In the genomic region with DNA sequence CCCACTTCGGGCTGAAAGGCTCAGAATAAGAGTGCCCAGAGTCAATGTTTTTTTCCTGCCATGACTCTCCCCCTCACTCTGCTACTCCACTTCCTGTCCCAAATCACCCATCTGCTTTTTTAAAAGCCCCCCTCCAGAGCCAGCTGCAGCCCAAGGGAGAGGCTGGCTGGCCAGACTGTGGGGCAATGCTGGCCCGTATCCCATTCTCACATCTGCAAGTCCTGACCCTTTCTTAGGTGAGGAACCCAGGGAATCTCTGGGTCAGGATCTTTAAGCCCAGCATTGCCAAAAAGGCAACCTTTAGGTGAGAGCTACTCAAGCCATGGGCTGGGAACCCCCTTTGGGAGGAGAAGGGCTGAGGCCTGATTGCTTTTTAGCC, we compare ENCODE assay signal across 1 cellular context.
TF ChIP-seq lines count a peak whose summit lies in the region.

No MANE protein-coding gene starts in this region.

TF ChIP-seq in H1, 55 proteins besides CTCF, POLR2A, EP300 and RAD21:
- TF ChIP-seq GABPA (IDR thresholded peaks at IDR 0.05; ENCODE audit: borderline replicate concordance, insufficient read depth, low read length) (no peak), CHD2 (IDR thresholded peaks at IDR 0.05; ENCODE audit: low read length) (no peak), CBX5 (IDR thresholded peaks at IDR 0.05; ENCODE audit: low read depth, low read length) (no peak), NRF1 (IDR thresholded peaks at IDR 0.05; ENCODE audit: low read depth, low read length) (no peak), JUN (IDR thresholded peaks at IDR 0.05; ENCODE audit: low read depth, low read length) (no peak), SIX5 (IDR thresholded peaks at IDR 0.05; ENCODE audit: low read depth, low read length) (no peak), TBP (IDR thresholded peaks at IDR 0.05; ENCODE audit: low read depth, low read length) (no peak), SIRT6 (IDR thresholded peaks at IDR 0.05; ENCODE audit: low read length) (no peak), RFX5 (IDR thresholded peaks at IDR 0.05; ENCODE audit: borderline replicate concordance, low read depth, low read length) (no peak), POLR2AphosphoS5 (IDR thresholded peaks at IDR 0.05; ENCODE audit: low read depth, low read length) (no peak), EGR1 (IDR thresholded peaks at IDR 0.05; ENCODE audit: borderline replicate concordance, low read depth, low read length) (no peak), TEAD4 (IDR thresholded peaks at IDR 0.05; ENCODE audit: low read depth, low read length) (no peak), JUND (IDR thresholded peaks at IDR 0.05; ENCODE audit: low read length) (no peak), NANOG (IDR thresholded peaks at IDR 0.05; ENCODE audit: insufficient read depth, low read depth, low read length, poor library complexity, severe bottlenecking) (no peak), RNF2 (IDR thresholded peaks at IDR 0.05; ENCODE audit: borderline replicate concordance, low read depth, low read length, missing control alignments, poor library complexity, severe bottlenecking) (no peak), CREB1 (IDR thresholded peaks at IDR 0.05) (no peak), EZH2 (IDR thresholded peaks at IDR 0.05; ENCODE audit: low read depth, low read length, severe bottlenecking) (no peak)
- TF ChIP-seq, protein P1, sequence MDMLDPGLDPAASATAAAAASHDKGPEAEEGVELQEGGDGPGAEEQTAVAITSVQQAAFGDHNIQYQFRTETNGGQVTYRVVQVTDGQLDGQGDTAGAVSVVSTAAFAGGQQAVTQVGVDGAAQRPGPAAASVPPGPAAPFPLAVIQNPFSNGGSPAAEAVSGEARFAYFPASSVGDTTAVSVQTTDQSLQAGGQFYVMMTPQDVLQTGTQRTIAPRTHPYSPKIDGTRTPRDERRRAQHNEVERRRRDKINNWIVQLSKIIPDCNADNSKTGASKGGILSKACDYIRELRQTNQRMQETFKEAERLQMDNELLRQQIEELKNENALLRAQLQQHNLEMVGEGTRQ (IDR thresholded peaks at IDR 0.05; ENCODE audit: low read length) = no peak
